10 cellular contexts compared by ENCODE assay signal in the genomic region with DNA sequence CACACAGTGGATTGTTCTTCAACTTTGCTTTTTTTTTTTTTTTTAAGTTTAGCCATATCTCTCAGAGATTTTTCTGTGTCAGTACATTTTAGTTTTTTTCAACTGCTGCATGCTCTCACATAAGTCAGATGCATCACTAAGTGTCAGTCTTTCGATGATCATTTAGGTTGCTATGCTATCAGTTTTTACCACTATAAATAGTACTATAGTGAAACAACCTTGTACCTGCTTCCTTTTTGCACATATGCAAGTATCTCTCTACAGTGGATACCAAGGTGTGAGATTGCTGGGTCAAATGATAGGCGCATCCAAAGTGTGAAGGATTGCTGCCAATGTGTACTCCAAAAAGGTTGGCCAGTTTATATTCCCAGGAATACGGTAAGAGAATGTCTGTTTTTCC. TPM values are rescaled to one million over a fixed set of nuclear protein-coding genes. Genes with fewer than 3 reads are reported as not detected.
A peak's percentile ranks its signal among the peaks of the same experiment; 100 is the strongest.
DNase-seq lines count a peak whose midpoint lies in the region; ATAC-seq and TF ChIP-seq lines count a peak whose summit lies in the region.
"Had no signal": no experiment of that assay in that cellular context is flagged by ENCODE, and none has a peak within 500 bp of the region (broad histone marks: within the 10 kb centered on the region; RNA-seq: fewer than 3 reads in every experiment).

No MANE protein-coding gene starts in this region.

- H3K36me3 Mint-ChIP-seq in mesothelial cell of epicardium (no peaks in the 10 kb centered on the region), neural progenitor cell (peaks cover 1% of the 10 kb centered on the region)

- H3K4me1 Mint-ChIP-seq in mesothelial cell of epicardium: peaks cover 41% of the 10 kb centered on the region
- H3K4me1 Mint-ChIP-seq in neural progenitor cell: peaks cover 37% of the 10 kb centered on the region

- POLR2A ChIA-PET in HEK293T (lab: Yijun Ruan, JAX): no interaction called here

- H3K27ac ChIP-seq in neural progenitor cell (no peak overlapping the region), caudate nucleus (ENCODE audit: low read depth, low read length) (no peak overlapping the region)

- H3K36me3 ChIP-seq in neural progenitor cell: no peaks in the 10 kb centered on the region

- no peak overlapping the region for H3K4me3 ChIP-seq in neural progenitor cell

- H3K27me3 ChIP-seq in neural progenitor cell: no peaks in the 10 kb centered on the region

- H3K27ac Mint-ChIP-seq in mesothelial cell of epicardium: peak overlapping the region; percentile 87
- H3K27ac Mint-ChIP-seq in neural progenitor cell: no peak overlapping the region

- no peaks in the 10 kb centered on the region for H4K20me1 ChIP-seq in neural progenitor cell (ENCODE audit: low read depth)

- H3K27me3 Mint-ChIP-seq in mesothelial cell of epicardium (ENCODE audit: low read depth): no peaks in the 10 kb centered on the region
- H3K27me3 Mint-ChIP-seq in neural progenitor cell (ENCODE audit: insufficient read depth, low read depth): peaks cover 8% of the 10 kb centered on the region

- no peaks in the 10 kb centered on the region for H3K9me3 ChIP-seq in neural progenitor cell (ENCODE audit: low read depth)

- H3K9me3 Mint-ChIP-seq in mesothelial cell of epicardium (no peaks in the 10 kb centered on the region), neural progenitor cell (peaks cover 3% of the 10 kb centered on the region)
- H3K9me3 Mint-ChIP-seq: CD8-positive, alpha-beta T cell had no signal

- no peaks in the 10 kb centered on the region for H3F3A ChIP-seq in neural progenitor cell (ENCODE audit: low read depth)

- H3K79me2 ChIP-seq in neural progenitor cell (ENCODE audit: low read depth): no peaks in the 10 kb centered on the region

- DNase-seq in mesothelial cell of epicardium (ENCODE audit: low spot score in 2 of 2, unreplicated experiment in 2 of 2) (no peak), neural progenitor cell (ENCODE audit: low spot score) (no peak), DMS153 (lab: John Stamatoyannopoulos, UW) (no peak), HEK293T (ENCODE audit: extremely low spot score) (no peak), caudate nucleus (lab: John Stamatoyannopoulos, UW) (no peak)
- DNase-seq: CD8-positive, alpha-beta T cell; midbrain had no signal

- no peak overlapping the region for H3K9ac ChIP-seq in neural progenitor cell

- H3K4me3 Mint-ChIP-seq in mesothelial cell of epicardium (no peak overlapping the region), neural progenitor cell (no peak overlapping the region)
- H3K4me3 Mint-ChIP-seq: CD8-positive, alpha-beta T cell had no signal

- CTCF ChIA-PET in HEK293T (lab: Yijun Ruan, JAX): no interaction called here

- H3K4me1 ChIP-seq in neural progenitor cell: peaks cover 19% of the 10 kb centered on the region

- H3K4me2 ChIP-seq in neural progenitor cell: no peak overlapping the region

- TF ChIP-seq CTCF in mesothelial cell of epicardium (IDR thresholded peaks at IDR 0.05; ENCODE audit: unreplicated experiment) (no peak), neural progenitor cell (IDR thresholded peaks at IDR 0.05) (no peak)

- ATAC-seq in GM18861 (IDR thresholded peaks at IDR 0.05; ENCODE audit: unreplicated experiment): peak; percentile 42
- ATAC-seq in GM21529 (IDR thresholded peaks at IDR 0.05; ENCODE audit: unreplicated experiment): peak; percentile 54
- peak; percentile 39 for ATAC-seq in HG03108 (IDR thresholded peaks at IDR 0.05; ENCODE audit: unreplicated experiment)
- ATAC-seq: CD8-positive, alpha-beta T cell had no signal

- H2AFZ ChIP-seq in neural progenitor cell (replicated peaks): no peak overlapping the region

TF ChIP-seq in HEK293T, 16 proteins besides CTCF, POLR2A, EP300 and RAD21:
- no peak for TF ChIP-seq ARNT (IDR thresholded peaks at IDR 0.05)
- no peak for TF ChIP-seq FOXM1 (IDR thresholded peaks at IDR 0.05; ENCODE audit: borderline replicate concordance)
- no peak for TF ChIP-seq SUZ12 (IDR thresholded peaks at IDR 0.05)
- TF ChIP-seq HDGF (IDR thresholded peaks at IDR 0.05; ENCODE audit: borderline replicate concordance): no peak
- TF ChIP-seq ELF4 (IDR thresholded peaks at IDR 0.05): no peak

RNA-seq across cellular contexts. Expression of a gene that starts 33.5 kb away (rescaled TPM):
- 77.8 to 78.4 TPM (median 78.0 TPM) in 3 replicates for total RNA-seq in mesothelial cell of epicardium
- total RNA-seq in neural progenitor cell (ENCODE audit: low replicate concordance): 35.4 and 79.5 TPM in 2 replicates
